8 cellular contexts compared by ENCODE assay signal in genomic region chr4:176377705-176378302, GRCh38. TPM values are rescaled to one million over a fixed set of nuclear protein-coding genes. Genes with fewer than 3 reads are reported as not detected.
DNase-seq lines count a peak whose midpoint lies in the region; FAIRE-seq and TF ChIP-seq lines count a peak whose summit lies in the region.

No MANE protein-coding gene starts in this region.

- TF ChIP-seq POLR2A in H54 (IDR thresholded peaks at IDR 0.05; ENCODE audit: low read depth, low read length), result no peak

- in situ Hi-C loops in T47D (cut with HindIII; ENCODE audit: low pct_unique_long_range_greater_than_20kb, low sequenced_read_pairs), result no loop called here

- peak; percentile 70 for FAIRE-seq in H54 (lab: Jason Lieb, UNC)

- DNase-seq in NCI-H510A treated with DMSO at 0.1 percent for 48 hours (lab: John Stamatoyannopoulos, UW) (peak; percentile 73), NCI-H510A (lab: John Stamatoyannopoulos, UW) (no peak), H54 (ENCODE audit: insufficient read length, low spot score) (no peak), T47D (ENCODE audit: low read depth in 1 of 2, low spot score in 1 of 2) (peak; percentile 6 to 46), renal cortical epithelial cell (ENCODE audit: low read depth) (peak; percentile 54), mesenteric fat pad (ENCODE audit: low spot score) (no peak), SHP77 treated with DMSO at 0.1 percent for 48 hours (lab: John Stamatoyannopoulos, UW) (no peak)

- TF ChIP-seq CTCF in LNCAP (IDR thresholded peaks at IDR 0.05), result peak; percentile 50

RNA-seq across cellular contexts. Expression of gene SPCS3, which starts 58.0 kb away (rescaled TPM):
- 107 and 170 TPM in 2 replicates for total RNA-seq in renal cortical epithelial cell
- total RNA-seq in mesenteric fat pad, result 134 TPM

Comparison
In these comparisons a context has a peak if more than half of its experiments do, and no peak if none do; other contexts are left out.
1. DNase-seq: peak in NCI-H510A treated with DMSO at 0.1 percent for 48 hours (single experiment), T47D (2 of 2) and renal cortical epithelial cell (single experiment); none in NCI-H510A (single experiment), H54 (single experiment), mesenteric fat pad (single experiment) and SHP77 treated with DMSO at 0.1 percent for 48 hours (single experiment).